Comparison of ENCODE assay signal across 23 cellular contexts in the genomic region with DNA sequence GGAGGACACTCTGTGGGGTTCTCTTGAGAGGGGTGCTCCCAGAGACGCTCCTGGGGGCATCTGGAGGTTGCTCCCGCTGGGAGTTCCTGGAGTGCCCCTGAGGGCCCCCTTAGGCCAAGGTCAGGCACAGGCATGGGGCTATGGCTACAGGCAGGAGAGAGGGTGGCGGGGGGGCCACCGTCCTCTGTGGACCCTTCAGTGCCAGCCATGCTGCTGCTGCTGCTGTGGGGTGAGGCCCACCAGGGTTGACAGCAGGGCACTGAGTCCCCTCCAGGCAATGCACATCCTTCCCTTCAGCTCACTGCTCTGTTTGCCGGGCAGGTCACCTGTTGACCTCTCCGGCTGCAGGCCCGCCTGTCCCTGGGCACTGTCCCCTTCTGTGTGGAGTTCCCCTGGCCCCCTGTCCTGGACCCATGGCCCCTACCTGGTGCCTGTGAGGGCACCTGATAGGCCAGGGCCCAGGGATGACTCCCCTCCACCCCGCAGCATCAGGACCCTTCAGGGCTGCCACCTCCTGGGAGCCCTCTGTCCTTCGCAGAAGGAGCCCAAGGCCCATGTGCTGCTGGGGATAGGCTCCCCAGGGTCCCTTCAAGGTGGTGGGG. TPM values are rescaled to one million over a fixed set of nuclear protein-coding genes. Genes with fewer than 3 reads are reported as not detected.
DNase-seq lines count a peak whose midpoint lies in the region; ATAC-seq and TF ChIP-seq lines count a peak whose summit lies in the region.
"Had no signal": no experiment of that assay in that cellular context is flagged by ENCODE, and none has a peak within 500 bp of the region (broad histone marks: within the 10 kb centered on the region; RNA-seq: fewer than 3 reads in every experiment).

No MANE protein-coding gene starts in this region.

- TF ChIP-seq EP300 in SK-N-SH (IDR thresholded peaks at IDR 0.05; ENCODE audit: borderline replicate concordance in 1 of 2, low read depth in 1 of 2, low read length in 1 of 2), result no peak

- H3K79me2 ChIP-seq in SK-N-SH (ENCODE audit: insufficient read depth) (no peaks in the 10 kb centered on the region), hepatocyte (no peaks in the 10 kb centered on the region)

- H3K9me3 ChIP-seq in SK-N-SH (no peaks in the 10 kb centered on the region), hepatocyte (ENCODE audit: low read depth) (no peaks in the 10 kb centered on the region), skeletal muscle satellite cell (replicated peaks; ENCODE audit: low read length) (peaks cover 7% of the 10 kb centered on the region), upper lobe of right lung (no peaks in the 10 kb centered on the region)
- peaks cover 6% of the 10 kb centered on the region for H3K9me3 ChIP-seq in CD4-positive, alpha-beta T cell (ENCODE audit: control insufficient read depth, low read length)
- H3K9me3 ChIP-seq: psoas muscle had no signal

- peaks cover 21% of the 10 kb centered on the region for H3K27me3 Mint-ChIP-seq in CD4-positive, alpha-beta T cell

- H2AFZ ChIP-seq in SK-N-SH (ENCODE audit: low read depth) (no peak overlapping the region), hepatocyte (no peak overlapping the region)

- H3F3A ChIP-seq in SK-N-SH (replicated peaks; ENCODE audit: insufficient read depth), result no peaks in the 10 kb centered on the region

- H3K4me1 Mint-ChIP-seq in CD4-positive, alpha-beta T cell (ENCODE audit: low read depth), result no peaks in the 10 kb centered on the region
- H3K4me1 Mint-ChIP-seq: activated CD4-positive, alpha-beta T cell treated with anti-CD3 and anti-CD28 coated beads, Interleukin-2, amount 10 ng/mL, durations not matched to agents 7 days and 5 days; endodermal cell had no signal

- POLR2A ChIA-PET in SK-N-SH (lab: Yijun Ruan, JAX), result no interaction called here
- POLR2A ChIA-PET in CD4-positive, alpha-beta T cell (lab: Charles Lee), result no interaction called here

- no peaks in the 10 kb centered on the region for H3K36me3 Mint-ChIP-seq in CD4-positive, alpha-beta T cell (ENCODE audit: low read depth)
- H3K36me3 Mint-ChIP-seq: T-cell had no signal

- no peaks in the 10 kb centered on the region for H3K9me2 ChIP-seq in SK-N-SH
- H3K9me2 ChIP-seq in hepatocyte (replicated peaks; ENCODE audit: insufficient read depth), result no peaks in the 10 kb centered on the region

- in situ Hi-C loops in brain microvascular endothelial cell (cut with HindIII; ENCODE audit: low pct_ligation_motif_present, low sequenced_read_pairs), result no loop called here

- H3K9me3 Mint-ChIP-seq in CD4-positive, alpha-beta T cell, result no peaks in the 10 kb centered on the region

- 100% methylated on average over 2 of the region's 9 CpGs for WGBS in SK-N-SH (ENCODE audit: low lambda C conversion rate)
- WGBS in hepatocyte (ENCODE audit: low lambda C conversion rate, missing lambda C conversion rate), result 92% methylated on average over 9 of the region's 9 CpGs

- H3K27ac ChIP-seq in SK-N-SH (ENCODE audit: low read depth in 2 of 2, low read length in 1 of 2) (no peak overlapping the region), hepatocyte (peak overlapping the region; percentile 76), upper lobe of right lung (peak overlapping the region; percentile 80), brain microvascular endothelial cell (no peak overlapping the region)
- H3K27ac ChIP-seq in CD4-positive, alpha-beta T cell (ENCODE audit: low read depth, low read length), result no peak overlapping the region
- H3K27ac ChIP-seq: 22Rv1 had no signal

- no peak for ATAC-seq in SK-N-SH treated with all-trans-retinoic acid at 6 μM for 48 hours
- ATAC-seq in upper lobe of right lung, result peak; percentile 9
- ATAC-seq in CD4-positive, alpha-beta T cell (ENCODE audit: poor library complexity), result no peak
- no peak for ATAC-seq in Right ventricle myocardium superior (ENCODE audit: poor library complexity)
- ATAC-seq: naive thymus-derived CD8-positive, alpha-beta T cell; T-cell had no signal

- no peak for TF ChIP-seq RAD21 in SK-N-SH (IDR thresholded peaks at IDR 0.05; ENCODE audit: low read length)

- no peak overlapping the region for H3K4me3 Mint-ChIP-seq in CD4-positive, alpha-beta T cell
- H3K4me3 Mint-ChIP-seq: activated CD4-positive, alpha-beta T cell treated with anti-CD3 and anti-CD28 coated beads, Interleukin-2, amount 10 ng/mL, durations not matched to agents 7 days and 5 days; B cell; endodermal cell; naive thymus-derived CD8-positive, alpha-beta T cell; T-cell had no signal

- H3K9ac ChIP-seq in SK-N-SH (no peak overlapping the region), skeletal muscle satellite cell (ENCODE audit: low read depth, low read length) (peak overlapping the region; percentile 82)

- no peaks in the 10 kb centered on the region for H3K27me3 ChIP-seq in SK-N-SH (ENCODE audit: insufficient read depth)
- no peaks in the 10 kb centered on the region for H3K27me3 ChIP-seq in hepatocyte
- H3K27me3 ChIP-seq in skeletal muscle satellite cell (ENCODE audit: control insufficient read depth, insufficient read depth, low read length), result no peaks in the 10 kb centered on the region
- H3K27me3 ChIP-seq in upper lobe of right lung, result no peaks in the 10 kb centered on the region
- no peaks in the 10 kb centered on the region for H3K27me3 ChIP-seq in CD4-positive, alpha-beta T cell (ENCODE audit: control insufficient read depth, insufficient read depth, low read length)
- H3K27me3 ChIP-seq in brain microvascular endothelial cell (replicated peaks), result no peaks in the 10 kb centered on the region

- intact Hi-C loops in upper lobe of right lung (cut with DNase I) (no loop called here), Right ventricle myocardium superior (cut with DNase I) (no loop called here)
- intact Hi-C loops in CD4-positive, alpha-beta T cell (cut with DNase I, micrococcal nuclease), result no loop called here

- H3K4me1 ChIP-seq in SK-N-SH (ENCODE audit: control insufficient read depth in 1 of 2, insufficient read depth in 2 of 2, low read depth in 1 of 2, low read length in 1 of 2) (no peaks in the 10 kb centered on the region), hepatocyte (ENCODE audit: insufficient read depth) (peaks cover 5% of the 10 kb centered on the region), skeletal muscle satellite cell (ENCODE audit: control insufficient read depth, insufficient read depth, low read length) (peaks cover 23% of the 10 kb centered on the region), upper lobe of right lung (peaks cover 25% of the 10 kb centered on the region)

- H3K4me3 ChIP-seq in SK-N-SH (ENCODE audit: low read depth in 2 of 2, low read length in 1 of 2) (no peak overlapping the region), hepatocyte (no peak overlapping the region), skeletal muscle satellite cell (ENCODE audit: low read length) (no peak overlapping the region), upper lobe of right lung (no peak overlapping the region), brain microvascular endothelial cell (ENCODE audit: low read depth, low read length) (no peak overlapping the region)
- H3K4me3 ChIP-seq: psoas muscle had no signal

- H3K27ac Mint-ChIP-seq in CD4-positive, alpha-beta T cell, result no peak overlapping the region
- H3K27ac Mint-ChIP-seq: activated CD4-positive, alpha-beta T cell treated with anti-CD3 and anti-CD28 coated beads, Interleukin-2, amount 10 ng/mL, durations not matched to agents 7 days and 5 days; B cell; endodermal cell; naive thymus-derived CD8-positive, alpha-beta T cell; T-cell had no signal

- H3K36me3 ChIP-seq in SK-N-SH (replicated peaks in 1 of 2; ENCODE audit: control insufficient read depth in 1 of 2, insufficient read depth in 2 of 2, low read length in 1 of 2) (no peaks in the 10 kb centered on the region), hepatocyte (replicated peaks; ENCODE audit: insufficient read depth, low read depth) (no peaks in the 10 kb centered on the region), skeletal muscle satellite cell (ENCODE audit: insufficient read depth, low read length) (no peaks in the 10 kb centered on the region), upper lobe of right lung (no peaks in the 10 kb centered on the region), brain microvascular endothelial cell (replicated peaks) (no peaks in the 10 kb centered on the region)

- CTCF ChIA-PET in SK-N-SH (lab: Yijun Ruan, JAX), result no interaction called here
- CTCF ChIA-PET in CD4-positive, alpha-beta T cell (lab: Charles Lee), result no interaction called here

- no peak overlapping the region for H3K4me2 ChIP-seq in SK-N-SH
- H3K4me2 ChIP-seq in hepatocyte, result no peak overlapping the region
- H3K4me2 ChIP-seq in skeletal muscle satellite cell (ENCODE audit: low read length), result no peak overlapping the region

- H4K20me1 ChIP-seq in SK-N-SH (ENCODE audit: insufficient read depth) (no peaks in the 10 kb centered on the region), hepatocyte (ENCODE audit: insufficient read depth, poor library complexity, severe bottlenecking) (no peaks in the 10 kb centered on the region)

- peak; percentile 21 for DNase-seq in SK-N-SH
- DNase-seq in hepatocyte (ENCODE audit: low spot score), result no peak
- peak; percentile 60 for DNase-seq in upper lobe of right lung
- DNase-seq in CD4-positive, alpha-beta T cell, result no peak
- no peak for DNase-seq in Right ventricle myocardium superior
- no peak for DNase-seq in brain microvascular endothelial cell
- DNase-seq: activated CD4-positive, alpha-beta T cell treated with anti-CD3 and anti-CD28 coated beads, Interleukin-2, amount 10 ng/mL, durations not matched to agents 7 days and 5 days; activated naive CD4-positive, alpha-beta T cell; activated T-cell treated with anti-CD3 and anti-CD28 coated beads for 4 hours; anterior cingulate cortex; endodermal cell; kidney; mesendoderm; naive thymus-derived CD8-positive, alpha-beta T cell; NCI-H1105; NCI-H526 treated with DMSO at 0.1 percent for 48 hours; SHP77; T-cell had no signal

- no peak for TF ChIP-seq CTCF in SK-N-SH (IDR thresholded peaks at IDR 0.05)
- TF ChIP-seq CTCF in hepatocyte (IDR thresholded peaks at IDR 0.05; ENCODE audit: poor library complexity), result no peak
- TF ChIP-seq CTCF in upper lobe of right lung (IDR thresholded peaks at IDR 0.05), result no peak
- no peak for TF ChIP-seq CTCF in CD4-positive, alpha-beta T cell (IDR thresholded peaks at IDR 0.05)
- TF ChIP-seq CTCF in brain microvascular endothelial cell (IDR thresholded peaks at IDR 0.05; ENCODE audit: low read depth, low read length, missing control alignments), result no peak

TF ChIP-seq in SK-N-SH, 30 proteins besides CTCF, POLR2A, EP300 and RAD21 (continues in another document):
- TF ChIP-seq CHD2 (IDR thresholded peaks at IDR 0.05; ENCODE audit: low read length, partially characterized antibody), result no peak

RNA-seq across cellular contexts. Expression of a gene that starts 34.2 kb away (rescaled TPM):
- polyA plus RNA-seq in SK-N-SH (2012; rRNA removed) (7.6 and 7.8 TPM in 2 replicates), hepatocyte (17.3 and 19.4 TPM in 2 replicates)
- polyA plus RNA-seq in SK-N-SH (2012; cell fraction: cytosol; rRNA removed), result 5.7 and 6.8 TPM in 2 replicates
- polyA plus RNA-seq in SK-N-SH (2012; cell fraction: nucleus; rRNA removed), result 27.2 and 32.0 TPM in 2 replicates
- total RNA-seq in hepatocyte (9.9 and 16.0 TPM in 2 replicates), upper lobe of right lung (73.6 TPM), Right ventricle myocardium superior (11.6 TPM)
- 2.5 and 7.4 TPM in 2 replicates for total RNA-seq in skeletal muscle satellite cell (2012; rRNA removed)
- 10 to 100 TPM; 27.5 to 28.6 TPM for total RNA-seq in CD4-positive, alpha-beta T cell

Comparison
In these comparisons a context has a peak if more than half of its experiments do, and no peak if none do; other contexts are left out.
1. DNase-seq: peak in SK-N-SH (single experiment) and upper lobe of right lung (single experiment); none in hepatocyte (single experiment), CD4-positive, alpha-beta T cell (0 of 10), Right ventricle myocardium superior (single experiment) and brain microvascular endothelial cell (single experiment).
2. H3K27ac ChIP-seq: peak in hepatocyte (single experiment) and upper lobe of right lung (single experiment); none in SK-N-SH (0 of 2), CD4-positive, alpha-beta T cell (single experiment) and brain microvascular endothelial cell (single experiment).